ENCODE assay signal across 10 cellular contexts in genomic region chr17:35807371-35808144, GRCh38. TPM values are rescaled to one million over a fixed set of nuclear protein-coding genes. Genes with fewer than 3 reads are reported as not detected.
DNase-seq lines count a peak whose midpoint lies in the region; ATAC-seq and TF ChIP-seq lines count a peak whose summit lies in the region.
"Had no signal": no experiment of that assay in that cellular context is flagged by ENCODE, and none has a peak within 500 bp of the region (broad histone marks: within the 10 kb centered on the region; RNA-seq: fewer than 3 reads in every experiment).

No MANE protein-coding gene starts in this region.

- peaks cover 11% of the 10 kb centered on the region for H3K36me3 Mint-ChIP-seq in activated naive CD4-positive, alpha-beta T cell treated with anti-CD3 and anti-CD28 coated beads, Interleukin-2, amount 10 ng/mL, durations not matched to agents 7 days and 5 days
- H3K36me3 Mint-ChIP-seq in WTC11: peaks cover 12% of the 10 kb centered on the region

- DNase-seq in activated naive CD4-positive, alpha-beta T cell treated with anti-CD3 and anti-CD28 coated beads, Interleukin-2, amount 10 ng/mL, durations not matched to agents 7 days and 5 days: no peak
- DNase-seq in activated naive CD4-positive, alpha-beta T cell treated with Interleukin-2 at 50 U/mL for 16 hours: no peak
- DNase-seq in WTC11 (ENCODE audit: low spot score) (no peak), fibroblast of peridontal ligament (ENCODE audit: extremely low read depth) (peak; percentile 56), NCI-H774 (lab: John Stamatoyannopoulos, UW) (no peak), NCI-H187 (lab: John Stamatoyannopoulos, UW) (no peak), NCI-H1417 (lab: John Stamatoyannopoulos, UW) (no peak)
- DNase-seq in stimulated activated naive CD8-positive, alpha-beta T cell treated with anti-CD3 and anti-CD28 coated beads, Interleukin-15, amount 100 ng/mL, for 72 hours: no peak
- DNase-seq: caudate nucleus, NCI-H510A treated with DMSO at 0.1 percent for 48 hours had no signal

- TF ChIP-seq CTCF in WTC11 (IDR thresholded peaks at IDR 0.05): no peak

- H3K27ac Mint-ChIP-seq in activated naive CD4-positive, alpha-beta T cell treated with anti-CD3 and anti-CD28 coated beads, Interleukin-2, amount 10 ng/mL, durations not matched to agents 7 days and 5 days: peak overlapping the region; percentile 99
- peak overlapping the region; percentile 3; the same call in 1 of the 2 replicates for H3K27ac Mint-ChIP-seq in WTC11
- peak overlapping the region; percentile 3 to 100 for H3K27ac Mint-ChIP-seq in stimulated activated naive CD8-positive, alpha-beta T cell treated with anti-CD3 and anti-CD28 coated beads, Interleukin-15, amount 100 ng/mL, for 72 hours

- H3K27me3 Mint-ChIP-seq in activated naive CD4-positive, alpha-beta T cell treated with anti-CD3 and anti-CD28 coated beads, Interleukin-2, amount 10 ng/mL, durations not matched to agents 7 days and 5 days: no peaks in the 10 kb centered on the region
- H3K27me3 Mint-ChIP-seq in WTC11 (ENCODE audit: low read depth): no peaks in the 10 kb centered on the region
- no peaks in the 10 kb centered on the region for H3K27me3 Mint-ChIP-seq in stimulated activated naive CD8-positive, alpha-beta T cell treated with anti-CD3 and anti-CD28 coated beads, Interleukin-15, amount 100 ng/mL, for 72 hours

- ATAC-seq in WTC11: no peak
- no peak for ATAC-seq in stimulated activated naive CD8-positive, alpha-beta T cell treated with anti-CD3 and anti-CD28 coated beads, Interleukin-15, amount 100 ng/mL, for 72 hours

- peaks cover 56% of the 10 kb centered on the region for H3K4me1 Mint-ChIP-seq in activated naive CD4-positive, alpha-beta T cell treated with anti-CD3 and anti-CD28 coated beads, Interleukin-2, amount 10 ng/mL, durations not matched to agents 7 days and 5 days
- H3K4me1 Mint-ChIP-seq in WTC11: peaks cover 32% of the 10 kb centered on the region
- H3K4me1 Mint-ChIP-seq in stimulated activated naive CD8-positive, alpha-beta T cell treated with anti-CD3 and anti-CD28 coated beads, Interleukin-15, amount 100 ng/mL, for 72 hours: peaks cover 51% of the 10 kb centered on the region

- CTCF ChIA-PET in activated naive CD4-positive, alpha-beta T cell treated with anti-CD3 and anti-CD28 coated beads, Interleukin-2, amount 10 ng/mL, durations not matched to agents 7 days and 5 days (lab: Charles Lee): interaction anchor here (0.9 to 11.7 kb wide), 5 partner anchors 11 to 195 kb away, joined by 3 to 219 read pairs (median 6); no protein-coding TSS in a partner anchor
- CTCF ChIA-PET in WTC11 (lab: Charles Lee): interaction anchor here (1.1 to 4.0 kb wide), 13 partner anchors 8 to 195 kb away, joined by 3 to 161 read pairs (median 9); partner anchors contain the start of genes MMP28 and RASL10B

- POLR2A ChIA-PET in WTC11 (lab: Charles Lee): interaction anchor here (1.9 to 3.2 kb wide), 2 partner anchors 44 to 60 kb away, joined by 4 to 37 read pairs; no protein-coding TSS in a partner anchor

- no peaks in the 10 kb centered on the region for H3K9me3 Mint-ChIP-seq in activated naive CD4-positive, alpha-beta T cell treated with anti-CD3 and anti-CD28 coated beads, Interleukin-2, amount 10 ng/mL, durations not matched to agents 7 days and 5 days
- no peaks in the 10 kb centered on the region for H3K9me3 Mint-ChIP-seq in WTC11
- H3K9me3 Mint-ChIP-seq in stimulated activated naive CD8-positive, alpha-beta T cell treated with anti-CD3 and anti-CD28 coated beads, Interleukin-15, amount 100 ng/mL, for 72 hours: no peaks in the 10 kb centered on the region

- peak overlapping the region; percentile 89 for H3K4me3 Mint-ChIP-seq in activated naive CD4-positive, alpha-beta T cell treated with anti-CD3 and anti-CD28 coated beads, Interleukin-2, amount 10 ng/mL, durations not matched to agents 7 days and 5 days
- peak overlapping the region; percentile 99 for H3K4me3 Mint-ChIP-seq in WTC11
- H3K4me3 Mint-ChIP-seq in stimulated activated naive CD8-positive, alpha-beta T cell treated with anti-CD3 and anti-CD28 coated beads, Interleukin-15, amount 100 ng/mL, for 72 hours: peak overlapping the region; percentile 87 to 97

TF ChIP-seq in WTC11, 78 proteins besides CTCF, POLR2A, EP300 and RAD21:
- no peak for TF ChIP-seq ELF4 (CRISPR knock-in tag; IDR thresholded peaks at IDR 0.05; ENCODE audit: low read depth)
- TF ChIP-seq ZBTB21 (CRISPR knock-in tag; IDR thresholded peaks at IDR 0.05; ENCODE audit: borderline replicate concordance): no peak
- no peak for TF ChIP-seq ZNF671 (CRISPR knock-in tag; IDR thresholded peaks at IDR 0.05)
- TF ChIP-seq TCF7 (CRISPR knock-in tag; IDR thresholded peaks at IDR 0.05; ENCODE audit: low read depth): no peak
- no peak for TF ChIP-seq ZNF263 (CRISPR knock-in tag; IDR thresholded peaks at IDR 0.05; ENCODE audit: low read depth)
- TF ChIP-seq MAX (CRISPR knock-in tag; IDR thresholded peaks at IDR 0.05): no peak
- TF ChIP-seq PREB (CRISPR knock-in tag; IDR thresholded peaks at IDR 0.05; ENCODE audit: borderline replicate concordance): no peak
- TF ChIP-seq ZNF317 (CRISPR knock-in tag; IDR thresholded peaks at IDR 0.05; ENCODE audit: borderline replicate concordance, low read depth): no peak
- no peak for TF ChIP-seq ZSCAN18 (CRISPR knock-in tag; IDR thresholded peaks at IDR 0.05)
- TF ChIP-seq ZNF281 (CRISPR knock-in tag; IDR thresholded peaks at IDR 0.05): no peak
- TF ChIP-seq NR1H2 (CRISPR knock-in tag; IDR thresholded peaks at IDR 0.05): no peak
- no peak for TF ChIP-seq CREM (CRISPR knock-in tag; IDR thresholded peaks at IDR 0.05)

RNA-seq across cellular contexts. Expression of gene TAF15, which starts 1.7 kb away (rescaled TPM):
- 273 to 322 TPM (median 316 TPM) in 3 replicates for total RNA-seq in WTC11 (2021)

RNA-seq across cellular contexts. Expression of gene MMP28, which starts 12.1 kb away (rescaled TPM):
- total RNA-seq in WTC11 (2021): 0.22 TPM in 1 of 3 replicates, not detected in the others

RNA-seq across cellular contexts. Expression of gene C17orf50, which starts 46.9 kb away (rescaled TPM):
- 0.30 to 0.89 TPM (median 0.35 TPM) in 3 replicates for total RNA-seq in WTC11 (2021)

RNA-seq across cellular contexts. Expression of gene GAS2L2, which starts 54.5 kb away (rescaled TPM):
- 0.07 to 0.30 TPM (median 0.15 TPM) in 3 replicates for total RNA-seq in WTC11 (2021)

Comparison
In these comparisons a context has a peak if more than half of its experiments do, and no peak if none do; other contexts are left out.
1. H3K27ac Mint-ChIP-seq: peak in every context shown above with its lines; median percentile 99 in activated naive CD4-positive, alpha-beta T cell treated with anti-CD3 and anti-CD28 coated beads, Interleukin-2, amount 10 ng/mL, durations not matched to agents 7 days and 5 days; 52 in stimulated activated naive CD8-positive, alpha-beta T cell treated with anti-CD3 and anti-CD28 coated beads, Interleukin-15, amount 100 ng/mL, for 72 hours; 3 in WTC11.